Comparison of ENCODE assay signal across 15 cellular contexts in the genomic region with DNA sequence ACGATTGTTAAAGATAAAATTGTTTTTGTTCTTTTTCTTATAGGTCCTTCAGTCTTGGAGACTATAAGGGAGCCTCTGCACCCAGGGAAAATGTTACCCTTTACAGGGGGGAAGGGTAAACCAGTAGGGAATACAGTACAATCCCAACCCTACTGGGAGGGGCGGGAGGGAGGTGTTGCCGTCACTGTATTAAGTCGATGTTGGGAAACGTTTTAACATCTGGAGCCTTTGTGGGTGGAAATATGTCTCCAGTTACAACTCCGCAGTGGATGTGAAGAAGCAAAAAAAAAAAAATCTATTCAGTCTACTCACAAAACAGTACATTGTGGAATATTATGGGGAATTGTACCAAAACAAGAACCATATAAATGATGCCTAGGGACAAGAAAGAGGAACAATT.
"Had no signal": no experiment of that assay in that cellular context is flagged by ENCODE, and none has a peak within 500 bp of the region (broad histone marks: within the 10 kb centered on the region; RNA-seq: fewer than 3 reads in every experiment).

No MANE protein-coding gene starts in this region.

- H3K79me2 ChIP-seq: hepatocyte, parathyroid adenoma had no signal

- H3K9me3 ChIP-seq: esophagus muscularis mucosa, tibial nerve, vagina had no signal

- DNase-seq: activated CD4-positive, alpha-beta T cell treated with anti-CD3 and anti-CD28 coated beads, Interleukin-2, amount 50 U/mL, for 4 hours; activated CD4-positive, CD25-positive, alpha-beta regulatory T cell treated with anti-CD3 and anti-CD28 coated beads, Interleukin-2, amount 50 U/mL, for 72 hours; activated CD8-positive, alpha-beta memory T cell treated with anti-CD3 and anti-CD28 coated beads, Interleukin-2, amount 10 ng/mL, durations not matched to agents 7 days and 5 days; activated effector memory CD4-positive, alpha-beta T cell treated with anti-CD3 and anti-CD28 coated beads, Interleukin-2, amount 50 U/mL, for 16 hours; activated T-cell treated with anti-CD3 and anti-CD28 coated beads, Interleukin-2, amount 50 U/mL, for 24 hours; aorta; kidney glomerular epithelial cell; retina had no signal

- H3K4me2 ChIP-seq: hepatocyte, smooth muscle cell had no signal

- ATAC-seq: activated CD8-positive, alpha-beta memory T cell treated with anti-CD3 and anti-CD28 coated beads, Interleukin-2, amount 10 ng/mL, durations not matched to agents 7 days and 5 days; stimulated activated effector memory CD8-positive, alpha-beta T cell treated with anti-CD3 and anti-CD28 coated beads, Interleukin-12 subunit alpha, Interleukin-12 subunit beta, amount 100 ng/mL, for 72 hours had no signal

- H2AFZ ChIP-seq: hepatocyte, parathyroid adenoma had no signal

- H3K4me1 ChIP-seq: esophagus muscularis mucosa, parathyroid adenoma, tibial nerve, vagina had no signal

- H3K4me3 ChIP-seq: esophagus muscularis mucosa, hepatocyte, smooth muscle cell, tibial nerve, vagina had no signal

- H3K27me3 ChIP-seq: esophagus muscularis mucosa, hepatocyte, tibial nerve, vagina had no signal

- H3K27ac ChIP-seq: esophagus muscularis mucosa, hepatocyte, parathyroid adenoma, tibial nerve, vagina had no signal
